14 cellular contexts compared by ENCODE assay signal in genomic region chr11:11857769-11858168, GRCh38. TPM values are rescaled to one million over a fixed set of nuclear protein-coding genes. Genes with fewer than 3 reads are reported as not detected.
DNase-seq lines count a peak whose midpoint lies in the region; ATAC-seq and TF ChIP-seq lines count a peak whose summit lies in the region.
"Had no signal": no experiment of that assay in that cellular context is flagged by ENCODE, and none has a peak within 500 bp of the region (broad histone marks: within the 10 kb centered on the region; RNA-seq: fewer than 3 reads in every experiment).

No MANE protein-coding gene starts in this region.

- H4K12ac ChIP-seq in trophoblast cell (ENCODE audit: low read depth, low read length) = no peak overlapping the region

- H3K4me2 ChIP-seq in trophoblast cell (ENCODE audit: low read length) (no peak overlapping the region), OCI-LY7 (ENCODE audit: low read length) (no peak overlapping the region)

- H3K79me2 ChIP-seq in trophoblast cell (ENCODE audit: control insufficient read depth, insufficient read depth, low read length, poor library complexity) (peaks cover 1% of the 10 kb centered on the region), OCI-LY7 (ENCODE audit: insufficient read depth, low read depth, low read length) (peaks cover 98% of the 10 kb centered on the region)

- CTCF ChIA-PET in Caco-2 (lab: Charles Lee) (interaction anchor here (0.6 to 1.9 kb wide), 4 partner anchors 9 to 263 kb away, joined by 3 to 6 read pairs (median 5); no protein-coding TSS in a partner anchor), OCI-LY7 (lab: Charles Lee; ENCODE audit: unreplicated experiment) (no interaction called here)

- H3K9me2 ChIP-seq in OCI-LY7 (ENCODE audit: insufficient read depth, low read length) = no peaks in the 10 kb centered on the region

- H3K79me1 ChIP-seq in trophoblast cell (ENCODE audit: low read length) = no peaks in the 10 kb centered on the region

- WGBS in trophoblast cell (ENCODE audit: extremely low coverage, insufficient coverage, insufficient read length) = no CpG with 5 or more reads among the region's 5 CpGs

- H3K27ac Mint-ChIP-seq in Caco-2 (ENCODE audit: unreplicated experiment) (no peak overlapping the region), chondrocyte (ENCODE audit: unreplicated experiment) (no peak overlapping the region)

- no peak for TF ChIP-seq CTCF in Caco-2 (IDR thresholded peaks at IDR 0.05; ENCODE audit: insufficient read depth in 1 of 2, low read depth in 1 of 2, low read length in 1 of 2, severe bottlenecking in 1 of 2, unreplicated experiment in 1 of 2)
- TF ChIP-seq CTCF in chondrocyte (IDR thresholded peaks at IDR 0.05) = no peak
- no peak for TF ChIP-seq CTCF in OCI-LY7 (conservative IDR thresholded peaks at IDR 0.05; ENCODE audit: low read length)

- H2AFZ ChIP-seq in trophoblast cell (ENCODE audit: insufficient read depth, low read length, poor library complexity) (no peak overlapping the region), OCI-LY7 (ENCODE audit: low read length) (no peak overlapping the region)

- H3K23ac ChIP-seq in trophoblast cell (ENCODE audit: low read length) = no peak overlapping the region

- H3K4me3 Mint-ChIP-seq in Caco-2 (ENCODE audit: unreplicated experiment) (no peak overlapping the region), chondrocyte (ENCODE audit: unreplicated experiment) (no peak overlapping the region)

- no peaks in the 10 kb centered on the region for H3K36me3 ChIP-seq in Caco-2 (ENCODE audit: control insufficient read depth, insufficient read depth, low read length)
- H3K36me3 ChIP-seq in trophoblast cell (ENCODE audit: control insufficient read depth in 1 of 2, insufficient read depth in 2 of 2, low read length in 2 of 2) = no peaks in the 10 kb centered on the region
- H3K36me3 ChIP-seq in OCI-LY7 (ENCODE audit: insufficient read depth, low read length) = no peaks in the 10 kb centered on the region; the same call in 1 of the 2 replicates
- H3K36me3 ChIP-seq: breast epithelium had no signal

- H3K27ac ChIP-seq in trophoblast cell (ENCODE audit: low read depth, low read length) (no peak overlapping the region), OCI-LY7 (ENCODE audit: low read depth, low read length, poor library complexity, severe bottlenecking) (no peak overlapping the region)
- H3K27ac ChIP-seq: breast epithelium had no signal

- no peak overlapping the region for H4K91ac ChIP-seq in trophoblast cell (ENCODE audit: low read depth, low read length)

- no peak overlapping the region for H2BK5ac ChIP-seq in trophoblast cell (ENCODE audit: low read depth, low read length, poor library complexity)

- H3K4me1 Mint-ChIP-seq in Caco-2 (ENCODE audit: low read depth, unreplicated experiment) = peaks cover 15% of the 10 kb centered on the region
- peaks cover 29% of the 10 kb centered on the region for H3K4me1 Mint-ChIP-seq in chondrocyte (ENCODE audit: low read depth)

- BruUV-seq in Caco-2 (replicated peaks; lab: Mats Ljungman, UMichigan) = no TSS peak
- no TSS peak for BruUV-seq in OCI-LY7 (replicated peaks; lab: Mats Ljungman, UMichigan)

- no peak overlapping the region for H3K9ac ChIP-seq in trophoblast cell (ENCODE audit: low read length)

- H3K14ac ChIP-seq in trophoblast cell (ENCODE audit: low read length) = no peak overlapping the region

- intact Hi-C loops in Caco-2 (cut with micrococcal nuclease; ENCODE audit: unreplicated experiment) = loop anchor here (1.0 kb wide), 1 partner anchor 8 kb away; no protein-coding TSS in a partner anchor
- intact Hi-C loops in sciatic nerve (cut with DNase I) = no loop called here
- intact Hi-C loops in OCI-LY7 (cut with micrococcal nuclease; ENCODE audit: unreplicated experiment) = no loop called here

- no peaks in the 10 kb centered on the region for H3K27me3 ChIP-seq in Caco-2 (replicated peaks; ENCODE audit: control insufficient read depth, insufficient read depth, low read length)
- H3K27me3 ChIP-seq in trophoblast cell (ENCODE audit: insufficient read depth, low read length) = no peaks in the 10 kb centered on the region
- H3K27me3 ChIP-seq: breast epithelium had no signal

- peak; percentile 62 to 65 for DNase-seq in Caco-2
- peak; percentile 63 for DNase-seq in LoVo (ENCODE audit: low spot score)
- peak; percentile 31 for DNase-seq in central memory CD4-positive, alpha-beta T cell
- no peak for DNase-seq in trophoblast cell
- DNase-seq in sciatic nerve (ENCODE audit: low spot score) = no peak
- DNase-seq in chondrocyte (ENCODE audit: low spot score) = no peak
- no peak for DNase-seq in OCI-LY7 (ENCODE audit: low spot score)
- DNase-seq: activated CD4-positive, alpha-beta T cell treated with anti-CD3 and anti-CD28 coated beads, Interleukin-2, amount 50 U/mL, for 1 hour; HCEC 1CT; head of caudate nucleus; NCI-H2171 treated with DMSO at 0.1 percent for 48 hours; retina had no signal

- H3K4me3 ChIP-seq in Caco-2 (ENCODE audit: low read depth, low read length) (no peak overlapping the region), trophoblast cell (ENCODE audit: low read depth, low read length) (no peak overlapping the region), OCI-LY7 (ENCODE audit: low read depth, low read length, poor library complexity, severe bottlenecking) (no peak overlapping the region)

- H3K36me3 Mint-ChIP-seq in Caco-2 (ENCODE audit: insufficient read depth, unreplicated experiment) (no peaks in the 10 kb centered on the region), chondrocyte (ENCODE audit: low read depth) (no peaks in the 10 kb centered on the region)

- peaks cover 9% of the 10 kb centered on the region; the same call in 1 of the 2 replicates for H4K20me1 ChIP-seq in OCI-LY7 (ENCODE audit: insufficient read depth, low read length)

- H3K4ac ChIP-seq in trophoblast cell (ENCODE audit: low read depth, low read length) = peak overlapping the region; percentile 1

- no peak overlapping the region for H2BK120ac ChIP-seq in trophoblast cell (ENCODE audit: insufficient read depth, low read length, poor library complexity)

- no peak overlapping the region for H4K8ac ChIP-seq in trophoblast cell (ENCODE audit: low read depth, low read length)

- H2BK12ac ChIP-seq in trophoblast cell (ENCODE audit: low read length) = no peak overlapping the region

- H3K27me3 Mint-ChIP-seq in Caco-2 (ENCODE audit: insufficient read depth, unreplicated experiment) (no peaks in the 10 kb centered on the region), chondrocyte (ENCODE audit: low read depth) (no peaks in the 10 kb centered on the region)

- H3K9me3 Mint-ChIP-seq in Caco-2 (ENCODE audit: unreplicated experiment) = no peaks in the 10 kb centered on the region
- no peaks in the 10 kb centered on the region for H3K9me3 Mint-ChIP-seq in chondrocyte (ENCODE audit: low read depth)

- peaks cover 15% of the 10 kb centered on the region for H3K4me1 ChIP-seq in Caco-2
- no peaks in the 10 kb centered on the region for H3K4me1 ChIP-seq in trophoblast cell (ENCODE audit: control insufficient read depth in 1 of 2, insufficient read depth in 2 of 2, low read length in 2 of 2)
- H3K4me1 ChIP-seq in OCI-LY7 (ENCODE audit: insufficient read depth, low read length, poor library complexity, severe bottlenecking) = no peaks in the 10 kb centered on the region

- H3K9me3 ChIP-seq in Caco-2 (no peaks in the 10 kb centered on the region), trophoblast cell (ENCODE audit: insufficient read depth, low read depth, low read length) (no peaks in the 10 kb centered on the region), OCI-LY7 (ENCODE audit: low read length) (0 out of 2 replicates have a peak, but pooled peaks cover 4% of the 10 kb centered on the region)
- H3K9me3 ChIP-seq: breast epithelium had no signal

- POLR2A ChIA-PET in Caco-2 (lab: Charles Lee) = interaction anchor here (1.3 kb wide), 1 partner anchor 17 kb away, joined by 5 read pairs; no protein-coding TSS in a partner anchor
- POLR2A ChIA-PET in OCI-LY7 (lab: Charles Lee) = no interaction called here

- H2AK5ac ChIP-seq in trophoblast cell (ENCODE audit: low read length) = no peak overlapping the region

- ATAC-seq in GM21367 (IDR thresholded peaks at IDR 0.05; ENCODE audit: unreplicated experiment) (no peak), sciatic nerve (no peak)

- H3K18ac ChIP-seq in trophoblast cell (ENCODE audit: low read length) = no peak overlapping the region

RNA-seq across cellular contexts. Expression of gene USP47, which starts 16.0 kb away (rescaled TPM):
- total RNA-seq in Caco-2 (2022) = 50.4 and 52.8 TPM in 2 replicates
- 30.9 and 31.7 TPM in 2 replicates for polyA plus RNA-seq in trophoblast cell (2013)
- total RNA-seq in sciatic nerve = 57.5 TPM
- total RNA-seq in chondrocyte = 44.4 to 54.8 TPM (median 47.8 TPM) in 3 replicates
- total RNA-seq in OCI-LY7 (2014; rRNA removed; shearing (Covaris generic)) = 35.2 and 44.1 TPM in 2 replicates
- total RNA-seq in OCI-LY7 (2022) = 39.4 and 42.2 TPM in 2 replicates

Comparison
In these comparisons a context has a peak if more than half of its experiments do, and no peak if none do; other contexts are left out.
1. DNase-seq: peak in Caco-2 (2 of 2), LoVo (single experiment) and central memory CD4-positive, alpha-beta T cell (single experiment); none in trophoblast cell (0 of 2), sciatic nerve (single experiment), chondrocyte (single experiment) and OCI-LY7 (single experiment).